ENCODE assay signal across 17 cellular contexts in the genomic region with DNA sequence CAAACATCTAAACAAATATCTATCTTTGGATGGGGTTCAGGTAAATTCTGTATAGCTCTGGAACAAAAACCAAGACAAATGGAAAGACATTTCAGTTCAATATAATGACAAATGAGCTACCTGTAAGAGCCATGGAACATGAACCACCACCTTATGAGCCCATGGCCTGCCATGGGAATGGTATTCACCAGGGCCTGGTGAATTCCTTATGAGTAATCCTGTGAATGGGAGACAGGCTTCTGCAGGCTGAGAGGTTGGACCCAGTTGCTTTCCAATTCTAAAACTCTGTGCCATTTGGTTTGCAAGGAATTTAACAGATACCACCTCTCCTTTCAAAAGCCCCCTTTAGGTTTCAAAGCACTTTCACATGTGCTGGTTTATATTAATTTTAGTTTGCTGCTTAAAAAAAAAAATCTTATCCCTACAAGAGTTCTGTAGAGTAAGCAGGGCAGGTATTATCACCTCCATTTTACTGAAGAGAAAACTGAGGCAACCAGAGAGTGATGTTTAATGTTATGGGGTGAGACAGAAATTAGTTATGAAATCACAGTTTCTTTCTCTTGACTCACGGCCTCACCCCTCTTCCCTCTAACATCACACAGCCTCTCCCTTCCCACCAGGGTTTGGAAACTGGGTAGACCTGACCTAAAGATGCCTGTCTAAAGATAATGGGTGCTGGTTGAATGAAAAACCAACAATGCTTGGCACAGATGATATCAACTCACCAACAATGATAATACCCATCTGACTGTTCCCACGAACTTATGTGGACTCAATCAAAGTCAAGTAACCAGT.
"Had no signal": no experiment of that assay in that cellular context is flagged by ENCODE, and none has a peak within 500 bp of the region (broad histone marks: within the 10 kb centered on the region; RNA-seq: fewer than 3 reads in every experiment).

No MANE protein-coding gene starts in this region.

- H3K27me3 Mint-ChIP-seq: memory B cell; stimulated activated naive CD8-positive, alpha-beta T cell treated with anti-CD3 and anti-CD28 coated beads, Interleukin-15, Interleukin-2, amounts not matched to agents 100 ng/mL and 50 ng/mL, for 24 hours had no signal

- H3K36me3 Mint-ChIP-seq: immature natural killer cell, memory B cell had no signal

- H3K4me3 ChIP-seq: ascending aorta, colonic mucosa had no signal

- H3K4me3 Mint-ChIP-seq: activated CD8-positive, alpha-beta T cell treated with anti-CD3 and anti-CD28 coated beads, Interleukin-2, amount 10 ng/mL, durations not matched to agents 7 days and 5 days; activated T-helper 1 cell treated with anti-CD3 and anti-CD28 coated beads, Interleukin-12 subunit alpha, Interleukin-12 subunit beta, Interleukin-2, Interleukin-4 antibody, amounts not matched to agents 30 ng/mL and 10 ng/mL and 1 ng/mL, durations not matched to agents 14 hours and 24 hours and 36 hours; immature natural killer cell; memory B cell; nephron progenitor cell; stimulated activated naive CD8-positive, alpha-beta T cell treated with anti-CD3 and anti-CD28 coated beads, Interleukin-15, Interleukin-2, amounts not matched to agents 100 ng/mL and 50 ng/mL, for 24 hours had no signal

- H3K27ac ChIP-seq: ascending aorta, colonic mucosa, WERI-Rb-1 had no signal

- H3K36me3 ChIP-seq: ascending aorta, colonic mucosa, WERI-Rb-1 had no signal

- DNase-seq: activated CD4-positive, alpha-beta T cell treated with anti-CD3 and anti-CD28 coated beads for 4 hours; activated CD8-positive, alpha-beta memory T cell treated with anti-CD3 and anti-CD28 coated beads, Interleukin-2, amount 50 U/mL, for 48 hours; activated CD8-positive, alpha-beta T cell treated with anti-CD3 and anti-CD28 coated beads, Interleukin-2, amount 10 ng/mL, durations not matched to agents 7 days and 5 days; activated naive CD4-positive, alpha-beta T cell; colonic mucosa; effector CD8-positive, alpha-beta T cell; immature natural killer cell; nephron progenitor cell; stimulated activated CD4-positive, alpha-beta T cell treated with anti-CD3 and anti-CD28 coated beads, Interleukin-15, amount 100 ng/mL, for 24 hours; stimulated activated CD4-positive, alpha-beta T cell treated with anti-CD3 and anti-CD28 coated beads, Interleukin-4, amount 100 ng/mL, for 24 hours; T-helper 1 cell; WERI-Rb-1 had no signal

- H3K9me3 ChIP-seq: ascending aorta, colonic mucosa had no signal

- ATAC-seq: activated CD8-positive, alpha-beta T cell treated with anti-CD3 and anti-CD28 coated beads, Interleukin-2, amount 10 ng/mL, durations not matched to agents 7 days and 5 days; left lobe of liver had no signal

- H3K27ac Mint-ChIP-seq: activated CD8-positive, alpha-beta T cell treated with anti-CD3 and anti-CD28 coated beads, Interleukin-2, amount 10 ng/mL, durations not matched to agents 7 days and 5 days; activated T-helper 1 cell treated with anti-CD3 and anti-CD28 coated beads, Interleukin-12 subunit alpha, Interleukin-12 subunit beta, Interleukin-2, Interleukin-4 antibody, amounts not matched to agents 30 ng/mL and 10 ng/mL and 1 ng/mL, durations not matched to agents 14 hours and 24 hours and 36 hours; immature natural killer cell; memory B cell; nephron progenitor cell; stimulated activated naive CD8-positive, alpha-beta T cell treated with anti-CD3 and anti-CD28 coated beads, Interleukin-15, Interleukin-2, amounts not matched to agents 100 ng/mL and 50 ng/mL, for 24 hours had no signal

- H3K4me1 Mint-ChIP-seq: immature natural killer cell, memory B cell had no signal

- H3K4me1 ChIP-seq: ascending aorta, colonic mucosa had no signal

- H3K9me3 Mint-ChIP-seq: activated T-helper 1 cell treated with anti-CD3 and anti-CD28 coated beads, Interleukin-12 subunit alpha, Interleukin-12 subunit beta, Interleukin-2, Interleukin-4 antibody, amounts not matched to agents 30 ng/mL and 10 ng/mL and 1 ng/mL, durations not matched to agents 14 hours and 24 hours and 36 hours; memory B cell; nephron progenitor cell; stimulated activated naive CD8-positive, alpha-beta T cell treated with anti-CD3 and anti-CD28 coated beads, Interleukin-15, Interleukin-2, amounts not matched to agents 100 ng/mL and 50 ng/mL, for 24 hours had no signal

- H3K27me3 ChIP-seq: ascending aorta, colonic mucosa had no signal
